Comparison of ENCODE assay signal across 8 cellular contexts in genomic region chr5:31270396-31270795, GRCh38.
A peak's percentile ranks its signal among the peaks of the same experiment; 100 is the strongest.
DNase-seq lines count a peak whose midpoint lies in the region; TF ChIP-seq lines count a peak whose summit lies in the region.
"Had no signal": no experiment of that assay in that cellular context is flagged by ENCODE, and none has a peak within 500 bp of the region (broad histone marks: within the 10 kb centered on the region; RNA-seq: fewer than 3 reads in every experiment).

No MANE protein-coding gene starts in this region.

- H3K27ac Mint-ChIP-seq in chondrocyte (ENCODE audit: unreplicated experiment) = no peak overlapping the region

- no peak overlapping the region for H2AFZ ChIP-seq in parathyroid adenoma

- H3K79me2 ChIP-seq in parathyroid adenoma = no peaks in the 10 kb centered on the region

- no peaks in the 10 kb centered on the region for H3K36me3 ChIP-seq in parathyroid adenoma (ENCODE audit: control insufficient read depth, insufficient read depth, low read length)

- no peaks in the 10 kb centered on the region for H3K4me1 ChIP-seq in parathyroid adenoma

- H3K27me3 Mint-ChIP-seq in chondrocyte (ENCODE audit: low read depth) = no peaks in the 10 kb centered on the region

- no peaks in the 10 kb centered on the region for H3K9me3 ChIP-seq in parathyroid adenoma (ENCODE audit: control insufficient read depth, low read length)

- peaks cover 41% of the 10 kb centered on the region for H3K4me1 Mint-ChIP-seq in chondrocyte (ENCODE audit: low read depth)

- H3K9me3 Mint-ChIP-seq in chondrocyte (ENCODE audit: low read depth) = no peaks in the 10 kb centered on the region

- DNase-seq in GM10266 (ENCODE audit: extremely low spot score) = no peak
- peak; percentile 6 for DNase-seq in NCI-H146 treated with DMSO at 0.1 percent for 48 hours (lab: John Stamatoyannopoulos, UW; ENCODE audit: unreplicated experiment)
- DNase-seq in chondrocyte (ENCODE audit: low spot score) = no peak
- DNase-seq in cerebellar cortex (ENCODE audit: low spot score) = no peak
- DNase-seq in posterior cingulate gyrus = no peak
- no peak for DNase-seq in GM19238 (ENCODE audit: insufficient read length, low spot score)
- DNase-seq: activated gamma-delta T cell treated with Interleukin-2 at 50 U/mL for 16 hours had no signal

- H3K27ac ChIP-seq in parathyroid adenoma = no peak overlapping the region

- H3K27me3 ChIP-seq in parathyroid adenoma (ENCODE audit: control insufficient read depth, insufficient read depth, low read length) = no peaks in the 10 kb centered on the region

- H3K4me3 ChIP-seq in parathyroid adenoma (ENCODE audit: low read depth, low read length) = no peak overlapping the region

- TF ChIP-seq CTCF in GM10266 (IDR thresholded peaks at IDR 0.05; ENCODE audit: control insufficient read depth, insufficient read depth, low read depth, missing control alignments) = peak; percentile 25
- peak; percentile 83 for TF ChIP-seq CTCF in chondrocyte (IDR thresholded peaks at IDR 0.05)
- peak; percentile 5 for TF ChIP-seq CTCF in parathyroid adenoma (IDR thresholded peaks at IDR 0.05)

- intact Hi-C loops in posterior cingulate gyrus (cut with DNase I) = loop anchor here (2.0 kb wide), 1 partner anchor 1230 kb away; no protein-coding TSS in a partner anchor

- H3K9ac ChIP-seq in parathyroid adenoma = no peak overlapping the region

- H3K36me3 Mint-ChIP-seq in chondrocyte (ENCODE audit: low read depth) = peaks cover 4% of the 10 kb centered on the region

- H3K4me3 Mint-ChIP-seq in chondrocyte (ENCODE audit: unreplicated experiment) = no peak overlapping the region

- H3K4me2 ChIP-seq in parathyroid adenoma (ENCODE audit: low read length) = no peak overlapping the region

Comparison
In these comparisons a context has a peak if more than half of its experiments do, and no peak if none do; other contexts are left out.
1. CTCF ChIP-seq: peak in every context shown above with its lines; median percentile 83 in chondrocyte; 25 in GM10266; 5 in parathyroid adenoma.